In genomic region chr17:38427160-38427949, GRCh38 we compare ENCODE assay signal across 8 cellular contexts. TPM values are rescaled to one million over a fixed set of nuclear protein-coding genes. Genes with fewer than 3 reads are reported as not detected.
A peak's percentile ranks its signal among the peaks of the same experiment; 100 is the strongest.
DNase-seq lines count a peak whose midpoint lies in the region; ATAC-seq and TF ChIP-seq lines count a peak whose summit lies in the region.

No MANE protein-coding gene starts in this region.

- no peaks in the 10 kb centered on the region for H3K27me3 ChIP-seq in BLaER1
- peaks cover 7% of the 10 kb centered on the region for H3K27me3 ChIP-seq in NT2/D1 (ENCODE audit: insufficient read depth, insufficient read length)
- H3K27me3 ChIP-seq in effector memory CD4-positive, alpha-beta T cell (replicated peaks; ENCODE audit: control insufficient read depth, insufficient read depth, low read length, poor library complexity, severe bottlenecking), result peaks cover 3% of the 10 kb centered on the region
- H3K27me3 ChIP-seq in neural cell (ENCODE audit: insufficient read depth, low read depth, low read length), result peaks cover 10% of the 10 kb centered on the region

- peak overlapping the region; percentile 98 for H3K4me2 ChIP-seq in BLaER1
- H3K4me2 ChIP-seq in neural cell (ENCODE audit: low read length), result no peak overlapping the region

- no peak for TF ChIP-seq RAD21 in neural cell (conservative IDR thresholded peaks at IDR 0.05)

- no peaks in the 10 kb centered on the region for H3F3A ChIP-seq in neural cell (ENCODE audit: insufficient read depth, low read length, poor library complexity, severe bottlenecking)

- H3K9me2 ChIP-seq in neural cell (ENCODE audit: insufficient read depth, low read length), result no peaks in the 10 kb centered on the region

- no peak overlapping the region for H2AFZ ChIP-seq in neural cell (ENCODE audit: low read depth, low read length)

- H3K9me3 ChIP-seq in BLaER1 (no peaks in the 10 kb centered on the region), NT2/D1 (ENCODE audit: insufficient read depth, low read length) (no peaks in the 10 kb centered on the region), neural cell (ENCODE audit: low read length) (no peaks in the 10 kb centered on the region)
- no peaks in the 10 kb centered on the region for H3K9me3 ChIP-seq in effector memory CD4-positive, alpha-beta T cell (ENCODE audit: control insufficient read depth, low read length)

- peaks cover 39% of the 10 kb centered on the region for H4K20me1 ChIP-seq in BLaER1
- H4K20me1 ChIP-seq in neural cell (ENCODE audit: insufficient read depth), result no peaks in the 10 kb centered on the region

- H3K4me3 ChIP-seq in BLaER1 (peak overlapping the region; percentile 93), NT2/D1 (ENCODE audit: insufficient read length, low read depth) (peak overlapping the region; percentile 53), neural cell (ENCODE audit: low read length) (peak overlapping the region; percentile 66)
- peak overlapping the region; percentile 43 for H3K4me3 ChIP-seq in effector memory CD4-positive, alpha-beta T cell (ENCODE audit: insufficient read depth, low read depth, low read length, poor library complexity, severe bottlenecking)

- DNase-seq in NT2/D1 (ENCODE audit: low read depth, low spot score), result no peak
- no peak for DNase-seq in effector memory CD4-positive, alpha-beta T cell
- no peak for DNase-seq in NCI-H2029 treated with DMSO at 0.1 percent for 48 hours (lab: John Stamatoyannopoulos, UW)
- no peak for DNase-seq in NCI-H2196 (lab: John Stamatoyannopoulos, UW; ENCODE audit: unreplicated experiment)

- TF ChIP-seq CTCF in neural cell (IDR thresholded peaks at IDR 0.05; ENCODE audit: poor library complexity, severe bottlenecking), result no peak

- H3K27ac ChIP-seq in BLaER1 (peak overlapping the region; percentile 89), neural cell (ENCODE audit: low read length) (no peak overlapping the region)
- H3K27ac ChIP-seq in effector memory CD4-positive, alpha-beta T cell (ENCODE audit: insufficient read depth, low read length, poor library complexity, severe bottlenecking), result no peak overlapping the region

- no peaks in the 10 kb centered on the region for H3K79me2 ChIP-seq in neural cell (replicated peaks; ENCODE audit: insufficient read depth, low read length)

- ATAC-seq in HG03108 (IDR thresholded peaks at IDR 0.05; ENCODE audit: unreplicated experiment) (no peak), HG03442 (IDR thresholded peaks at IDR 0.05; ENCODE audit: unreplicated experiment) (no peak)

- H3K4me1 ChIP-seq in BLaER1, result peaks cover 80% of the 10 kb centered on the region
- peaks cover 23% of the 10 kb centered on the region for H3K4me1 ChIP-seq in NT2/D1 (ENCODE audit: insufficient read depth, insufficient read length)
- peaks cover 11% of the 10 kb centered on the region for H3K4me1 ChIP-seq in effector memory CD4-positive, alpha-beta T cell (ENCODE audit: control insufficient read depth, insufficient read depth, low read length, poor library complexity, severe bottlenecking)

- TF ChIP-seq EP300 in neural cell (conservative IDR thresholded peaks at IDR 0.05; ENCODE audit: poor library complexity, severe bottlenecking), result no peak

- H3K9ac ChIP-seq in BLaER1 (peak overlapping the region; percentile 93), NT2/D1 (ENCODE audit: insufficient read length, low read depth) (peak overlapping the region; percentile 66), neural cell (ENCODE audit: low read length) (peak overlapping the region; percentile 63)

- H3K36me3 ChIP-seq in BLaER1 (peaks cover 15% of the 10 kb centered on the region), NT2/D1 (ENCODE audit: insufficient read depth, insufficient read length, low read length) (peaks cover 14% of the 10 kb centered on the region), neural cell (ENCODE audit: insufficient read depth, low read length) (no peaks in the 10 kb centered on the region)
- H3K36me3 ChIP-seq in effector memory CD4-positive, alpha-beta T cell (ENCODE audit: control insufficient read depth, insufficient read depth, low read length), result no peaks in the 10 kb centered on the region

TF ChIP-seq in neural cell, 6 proteins besides CTCF, POLR2A, EP300 and RAD21:
- no peak for TF ChIP-seq EZH2 (IDR thresholded peaks at IDR 0.05; ENCODE audit: borderline replicate concordance, insufficient read depth, low read length, poor library complexity, severe bottlenecking)
- TF ChIP-seq, protein P1, sequence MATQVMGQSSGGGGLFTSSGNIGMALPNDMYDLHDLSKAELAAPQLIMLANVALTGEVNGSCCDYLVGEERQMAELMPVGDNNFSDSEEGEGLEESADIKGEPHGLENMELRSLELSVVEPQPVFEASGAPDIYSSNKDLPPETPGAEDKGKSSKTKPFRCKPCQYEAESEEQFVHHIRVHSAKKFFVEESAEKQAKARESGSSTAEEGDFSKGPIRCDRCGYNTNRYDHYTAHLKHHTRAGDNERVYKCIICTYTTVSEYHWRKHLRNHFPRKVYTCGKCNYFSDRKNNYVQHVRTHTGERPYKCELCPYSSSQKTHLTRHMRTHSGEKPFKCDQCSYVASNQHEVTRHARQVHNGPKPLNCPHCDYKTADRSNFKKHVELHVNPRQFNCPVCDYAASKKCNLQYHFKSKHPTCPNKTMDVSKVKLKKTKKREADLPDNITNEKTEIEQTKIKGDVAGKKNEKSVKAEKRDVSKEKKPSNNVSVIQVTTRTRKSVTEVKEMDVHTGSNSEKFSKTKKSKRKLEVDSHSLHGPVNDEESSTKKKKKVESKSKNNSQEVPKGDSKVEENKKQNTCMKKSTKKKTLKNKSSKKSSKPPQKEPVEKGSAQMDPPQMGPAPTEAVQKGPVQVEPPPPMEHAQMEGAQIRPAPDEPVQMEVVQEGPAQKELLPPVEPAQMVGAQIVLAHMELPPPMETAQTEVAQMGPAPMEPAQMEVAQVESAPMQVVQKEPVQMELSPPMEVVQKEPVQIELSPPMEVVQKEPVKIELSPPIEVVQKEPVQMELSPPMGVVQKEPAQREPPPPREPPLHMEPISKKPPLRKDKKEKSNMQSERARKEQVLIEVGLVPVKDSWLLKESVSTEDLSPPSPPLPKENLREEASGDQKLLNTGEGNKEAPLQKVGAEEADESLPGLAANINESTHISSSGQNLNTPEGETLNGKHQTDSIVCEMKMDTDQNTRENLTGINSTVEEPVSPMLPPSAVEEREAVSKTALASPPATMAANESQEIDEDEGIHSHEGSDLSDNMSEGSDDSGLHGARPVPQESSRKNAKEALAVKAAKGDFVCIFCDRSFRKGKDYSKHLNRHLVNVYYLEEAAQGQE (IDR thresholded peaks at IDR 0.05; ENCODE audit: borderline replicate concordance), result no peak
- no peak for TF ChIP-seq SMC3 (conservative IDR thresholded peaks at IDR 0.05; ENCODE audit: poor library complexity)
- no peak for TF ChIP-seq TAF1 (IDR thresholded peaks at IDR 0.05; ENCODE audit: low read depth)
- TF ChIP-seq MXI1 (conservative IDR thresholded peaks at IDR 0.05; ENCODE audit: poor library complexity, severe bottlenecking), result no peak
- TF ChIP-seq POLR2AphosphoS5 (IDR thresholded peaks at IDR 0.05), result no peak

RNA-seq across cellular contexts. Expression of gene ARHGAP23, which starts 0.9 kb away (rescaled TPM):
- 1.6 and 2.1 TPM in 2 replicates for polyA plus RNA-seq in neural cell
- polyA minus RNA-seq in neural cell, result 12.9 and 13.4 TPM in 2 replicates

Comparison
In these comparisons a context has a peak if more than half of its experiments do, and no peak if none do; other contexts are left out.
1. H3K4me3 ChIP-seq: peak in every context shown above with its lines; median percentile 93 in BLaER1; 66 in neural cell; 53 in NT2/D1; 43 in effector memory CD4-positive, alpha-beta T cell.